7 cellular contexts compared by ENCODE assay signal in the genomic region with DNA sequence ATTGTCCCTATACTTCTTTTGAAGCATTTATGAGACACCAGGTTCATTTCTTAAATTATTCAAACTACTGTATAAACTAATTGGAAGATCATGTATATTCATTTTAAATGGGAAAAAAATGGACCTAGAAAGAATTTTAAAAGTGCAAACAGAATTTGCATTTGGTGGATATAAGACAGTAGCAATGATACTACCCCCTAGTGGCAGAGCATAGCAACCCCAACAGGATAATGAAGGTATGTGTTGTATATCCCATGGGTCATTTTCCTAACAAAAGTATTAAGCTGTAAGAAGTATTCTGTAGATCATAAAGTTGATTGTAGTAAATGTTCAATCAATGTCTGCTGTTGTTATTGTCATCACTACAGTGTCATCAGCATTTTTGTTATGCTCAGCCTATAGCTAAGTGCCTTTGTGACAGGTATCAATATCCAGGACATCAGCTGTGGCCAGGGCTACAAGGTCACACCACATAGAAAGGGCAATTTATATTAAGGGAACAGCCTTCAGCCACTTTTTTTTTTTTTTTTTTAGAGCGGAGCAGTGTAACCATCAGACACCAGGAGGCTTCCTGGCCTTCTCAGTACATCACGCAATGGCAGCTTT.
DNase-seq lines count a peak whose midpoint lies in the region; ATAC-seq, FAIRE-seq and TF ChIP-seq lines count a peak whose summit lies in the region.

No MANE protein-coding gene starts in this region.

- POLR2A ChIA-PET in OCI-LY7 (lab: Charles Lee) = no interaction called here
- POLR2A ChIA-PET in K562 (lab: Yijun Ruan, JAX) = no interaction called here

- TF ChIP-seq POLR2A in H54 (IDR thresholded peaks at IDR 0.05; ENCODE audit: low read depth, low read length) (no peak), K562 (conservative IDR thresholded peaks at IDR 0.05) (no peak)

- TF ChIP-seq CTCF in D721Med (IDR thresholded peaks at IDR 0.05; ENCODE audit: insufficient read depth, missing control alignments) = peak; percentile 69
- TF ChIP-seq CTCF in OCI-LY7 (conservative IDR thresholded peaks at IDR 0.05; ENCODE audit: low read length) = peak; percentile 97
- peak; percentile 45 to 77 (median 61); a peak in 5 of 6 replicates for TF ChIP-seq CTCF in K562 (IDR thresholded peaks at IDR 0.05 in 2 of 3, conservative IDR thresholded peaks at IDR 0.05 in 1 of 3; ENCODE audit: insufficient read depth in 2 of 3, low read depth in 1 of 3, low read length in 3 of 3)

- no peaks in the 10 kb centered on the region for H4K20me1 ChIP-seq in OCI-LY7 (ENCODE audit: insufficient read depth, low read length)
- no peaks in the 10 kb centered on the region for H4K20me1 ChIP-seq in K562 (replicated peaks; ENCODE audit: control insufficient read depth, insufficient read depth, low read length)

- no peaks in the 10 kb centered on the region for H3K9me1 ChIP-seq in K562 (ENCODE audit: control insufficient read depth, insufficient read depth, low read length)

- CTCF ChIA-PET in OCI-LY7 (lab: Charles Lee; ENCODE audit: unreplicated experiment) (interaction anchor here (1.0 kb wide), 1 partner anchor 10 kb away, joined by 6 read pairs; no protein-coding TSS in a partner anchor), K562 (lab: Yijun Ruan, JAX; ENCODE audit: low intra/inter-chr PET ratio) (interaction anchor here (0.6 to 1.2 kb wide), 4 partner anchors 132 to 778 kb away, joined by 3 to 7 read pairs (median 6); no protein-coding TSS in a partner anchor)

- H3K79me2 ChIP-seq in OCI-LY7 (ENCODE audit: insufficient read depth, low read depth, low read length) (no peaks in the 10 kb centered on the region), K562 (ENCODE audit: control insufficient read depth, insufficient read depth, low read length) (no peaks in the 10 kb centered on the region)

- DNase-seq in D721Med (ENCODE audit: insufficient read length, low spot score) (no peak), H54 (ENCODE audit: insufficient read length, low spot score) (peak; percentile 7), OCI-LY7 (ENCODE audit: low spot score) (peak; percentile 51), K562 (ENCODE audit: extremely low read depth in 1 of 4, low spot score in 3 of 4) (peak; percentile 24 to 42 (median 34)), left kidney (ENCODE audit: low read depth, low spot score) (peak; percentile 43), urothelium cell line (ENCODE audit: low spot score) (peak; percentile 48)

- BruUV-seq in OCI-LY7 (replicated peaks; lab: Mats Ljungman, UMichigan) (no TSS peak), K562 (replicated peaks; lab: Mats Ljungman, UMichigan) (no TSS peak)

- no peaks in the 10 kb centered on the region for H3K9me2 ChIP-seq in OCI-LY7 (ENCODE audit: insufficient read depth, low read length)

- no peak overlapping the region for H3K9ac ChIP-seq in K562 (ENCODE audit: insufficient read depth in 1 of 2, low read depth in 2 of 2, low read length in 2 of 2)

- peak; percentile 63 for FAIRE-seq in D721Med (lab: Jason Lieb, UNC)
- no peak for FAIRE-seq in H54 (lab: Jason Lieb, UNC)
- peak; percentile 78 for FAIRE-seq in K562 (lab: Jason Lieb, UNC)
- peak; percentile 55 for FAIRE-seq in urothelium cell line (lab: Jason Lieb, UNC)

- no peak for TF ChIP-seq EP300 in K562 (IDR thresholded peaks at IDR 0.05; ENCODE audit: low read length)

- WGBS in K562 (ENCODE audit: insufficient coverage, low coverage, missing lambda C conversion rate) = 0% methylated on average over 2 of the region's 2 CpGs

- H3K36me3 ChIP-seq in OCI-LY7 (ENCODE audit: insufficient read depth, low read length) (no peaks in the 10 kb centered on the region), K562 (ENCODE audit: control insufficient read depth, insufficient read depth, low read length) (no peaks in the 10 kb centered on the region)

- H3K4me1 ChIP-seq in OCI-LY7 (ENCODE audit: insufficient read depth, low read length, poor library complexity, severe bottlenecking) (no peaks in the 10 kb centered on the region), K562 (replicated peaks in 1 of 2; ENCODE audit: control insufficient read depth in 2 of 2, insufficient read depth in 2 of 2, low read length in 2 of 2) (no peaks in the 10 kb centered on the region)

- H3K9me3 ChIP-seq in OCI-LY7 (ENCODE audit: low read length) = no peaks in the 10 kb centered on the region
- no peaks in the 10 kb centered on the region for H3K9me3 ChIP-seq in K562 (replicated peaks; ENCODE audit: control insufficient read depth, insufficient read depth, low read depth, low read length)

- in situ Hi-C loops in K562 (cut with MboI) = loop anchor here (10.0 kb wide), 1 partner anchor 465 kb away; no protein-coding TSS in a partner anchor

- no peak overlapping the region for H3K4me2 ChIP-seq in OCI-LY7 (ENCODE audit: low read length)
- no peak overlapping the region for H3K4me2 ChIP-seq in K562 (ENCODE audit: insufficient read depth, low read length)

- H3K4me3 ChIP-seq in OCI-LY7 (ENCODE audit: low read depth, low read length, poor library complexity, severe bottlenecking) = no peak overlapping the region
- H3K4me3 ChIP-seq in K562 = no peak overlapping the region

- intact Hi-C loops in OCI-LY7 (cut with micrococcal nuclease; ENCODE audit: unreplicated experiment) = loop anchor here (5.0 to 10.0 kb wide), 3 partner anchors 263 to 485 kb away; no protein-coding TSS in a partner anchor
- intact Hi-C loops in K562 (cut with micrococcal nuclease) = loop anchor here (5.0 to 10.0 kb wide), 4 partner anchors 263 to 645 kb away; no protein-coding TSS in a partner anchor

- peak; percentile 86 for ATAC-seq in K562
- ATAC-seq in HG02798 (IDR thresholded peaks at IDR 0.05; ENCODE audit: poor library complexity, unreplicated experiment) = no peak

- H3K27me3 ChIP-seq in K562 (ENCODE audit: control insufficient read depth in 2 of 2, insufficient read depth in 2 of 2, low read length in 2 of 2) = peaks cover 6 to 9% of the 10 kb centered on the region in 2 experiments; a peak in 2 of 5 replicates

- H3K27ac ChIP-seq in OCI-LY7 (ENCODE audit: low read depth, low read length, poor library complexity, severe bottlenecking) = no peak overlapping the region
- no peak overlapping the region for H3K27ac ChIP-seq in K562 (ENCODE audit: extremely low read depth, low read depth, low read length)

- H2AFZ ChIP-seq in OCI-LY7 (ENCODE audit: low read length) (no peak overlapping the region), K562 (ENCODE audit: low read depth, low read length) (no peak overlapping the region)

- TF ChIP-seq RAD21 in K562 (CRISPR knock-in tag; conservative IDR thresholded peaks at IDR 0.05 in 1 of 2, IDR thresholded peaks at IDR 0.05 in 1 of 2) = peak; percentile 71 to 79

TF ChIP-seq in K562, 482 proteins besides CTCF, POLR2A, EP300 and RAD21:
- no peak for TF ChIP-seq MBD2 (IDR thresholded peaks at IDR 0.05; ENCODE audit: borderline replicate concordance, low read depth)
- TF ChIP-seq STAT5A (IDR thresholded peaks at IDR 0.05; ENCODE audit: borderline replicate concordance, low read length) = no peak
- no peak for TF ChIP-seq ZNF408 (CRISPR knock-in tag; IDR thresholded peaks at IDR 0.05; ENCODE audit: low read depth)
- TF ChIP-seq SMC3 (conservative IDR thresholded peaks at IDR 0.05; ENCODE audit: insufficient read depth, low read depth, low read length) = 0 out of 2 replicates have a peak, but pooled peaks have one; percentile 26
- TF ChIP-seq, protein P1, sequence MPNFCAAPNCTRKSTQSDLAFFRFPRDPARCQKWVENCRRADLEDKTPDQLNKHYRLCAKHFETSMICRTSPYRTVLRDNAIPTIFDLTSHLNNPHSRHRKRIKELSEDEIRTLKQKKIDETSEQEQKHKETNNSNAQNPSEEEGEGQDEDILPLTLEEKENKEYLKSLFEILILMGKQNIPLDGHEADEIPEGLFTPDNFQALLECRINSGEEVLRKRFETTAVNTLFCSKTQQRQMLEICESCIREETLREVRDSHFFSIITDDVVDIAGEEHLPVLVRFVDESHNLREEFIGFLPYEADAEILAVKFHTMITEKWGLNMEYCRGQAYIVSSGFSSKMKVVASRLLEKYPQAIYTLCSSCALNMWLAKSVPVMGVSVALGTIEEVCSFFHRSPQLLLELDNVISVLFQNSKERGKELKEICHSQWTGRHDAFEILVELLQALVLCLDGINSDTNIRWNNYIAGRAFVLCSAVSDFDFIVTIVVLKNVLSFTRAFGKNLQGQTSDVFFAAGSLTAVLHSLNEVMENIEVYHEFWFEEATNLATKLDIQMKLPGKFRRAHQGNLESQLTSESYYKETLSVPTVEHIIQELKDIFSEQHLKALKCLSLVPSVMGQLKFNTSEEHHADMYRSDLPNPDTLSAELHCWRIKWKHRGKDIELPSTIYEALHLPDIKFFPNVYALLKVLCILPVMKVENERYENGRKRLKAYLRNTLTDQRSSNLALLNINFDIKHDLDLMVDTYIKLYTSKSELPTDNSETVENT (CRISPR knock-in tag; IDR thresholded peaks at IDR 0.05) = no peak
- TF ChIP-seq, protein P2, sequence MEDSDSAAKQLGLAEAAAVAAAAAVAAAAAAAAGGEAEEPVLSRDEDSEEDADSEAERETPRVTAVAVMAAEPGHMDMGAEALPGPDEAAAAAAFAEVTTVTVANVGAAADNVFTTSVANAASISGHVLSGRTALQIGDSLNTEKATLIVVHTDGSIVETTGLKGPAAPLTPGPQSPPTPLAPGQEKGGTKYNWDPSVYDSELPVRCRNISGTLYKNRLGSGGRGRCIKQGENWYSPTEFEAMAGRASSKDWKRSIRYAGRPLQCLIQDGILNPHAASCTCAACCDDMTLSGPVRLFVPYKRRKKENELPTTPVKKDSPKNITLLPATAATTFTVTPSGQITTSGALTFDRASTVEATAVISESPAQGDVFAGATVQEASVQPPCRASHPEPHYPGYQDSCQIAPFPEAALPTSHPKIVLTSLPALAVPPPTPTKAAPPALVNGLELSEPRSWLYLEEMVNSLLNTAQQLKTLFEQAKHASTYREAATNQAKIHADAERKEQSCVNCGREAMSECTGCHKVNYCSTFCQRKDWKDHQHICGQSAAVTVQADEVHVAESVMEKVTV (CRISPR knock-in tag; IDR thresholded peaks at IDR 0.05) = peak; percentile 48
- no peak for TF ChIP-seq CXXC5 (CRISPR knock-in tag; IDR thresholded peaks at IDR 0.05)
